ENCODE assay signal across 16 cellular contexts in the genomic region with DNA sequence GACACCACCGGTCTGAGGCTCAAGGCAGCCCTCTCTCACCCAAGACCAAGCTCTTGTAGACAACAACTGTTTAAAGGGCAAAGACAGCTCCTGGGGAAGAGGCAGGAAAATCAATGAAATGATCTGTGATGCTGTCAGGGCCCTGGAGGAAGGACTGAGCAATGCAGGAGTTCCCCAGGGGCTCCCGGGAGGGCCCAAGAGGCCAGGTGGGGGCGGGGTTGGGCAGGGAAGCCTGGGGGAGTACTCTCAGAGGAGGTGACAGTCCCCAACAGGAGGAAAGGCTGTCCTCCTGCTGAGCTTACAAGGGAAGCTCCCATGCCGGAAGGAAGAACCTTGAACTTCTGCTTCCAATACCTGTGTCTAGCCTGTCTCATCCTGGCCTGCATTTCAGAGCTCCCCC. TPM values are rescaled to one million over a fixed set of nuclear protein-coding genes. Genes with fewer than 3 reads are reported as not detected.
DNase-seq lines count a peak whose midpoint lies in the region; ATAC-seq, FAIRE-seq and TF ChIP-seq lines count a peak whose summit lies in the region.
"Had no signal": no experiment of that assay in that cellular context is flagged by ENCODE, and none has a peak within 500 bp of the region (broad histone marks: within the 10 kb centered on the region; RNA-seq: fewer than 3 reads in every experiment).

No MANE protein-coding gene starts in this region.

- H3K4me3 ChIP-seq in CD8-positive, alpha-beta memory T cell (ENCODE audit: low read length) = no peak overlapping the region
- no peak overlapping the region for H3K4me3 ChIP-seq in HepG2 (replicated peaks in 1 of 3; ENCODE audit: insufficient read depth in 1 of 3, low read depth in 2 of 3, low read length in 3 of 3)
- H3K4me3 ChIP-seq: GM23248, testis had no signal

- in situ Hi-C loops in HepG2 (cut with HindIII; ENCODE audit: extremely low pct_ligation_motif_present, low pct_unique_long_range_greater_than_20kb) = loop anchor here (5.0 kb wide), 1 partner anchor 69 kb away; no protein-coding TSS in a partner anchor

- TF ChIP-seq EP300 in HepG2 (IDR thresholded peaks at IDR 0.05; ENCODE audit: low read depth in 2 of 2, low read length in 2 of 2) (no peak), HepG2 (CRISPR knock-in tag; IDR thresholded peaks at IDR 0.05; ENCODE audit: borderline replicate concordance) (no peak)

- no peak for DNase-seq in CD8-positive, alpha-beta memory T cell
- peak; percentile 41 to 48 for DNase-seq in activated CD4-positive, alpha-beta T cell treated with anti-CD3 and anti-CD28 coated beads, Interleukin-2, amount 50 U/mL, for 48 hours
- DNase-seq in HepG2 (ENCODE audit: low spot score) (no peak), SKM-1 treated with dmso at 0.1 percent for 144 hours (lab: John Stamatoyannopoulos, UW; ENCODE audit: unreplicated experiment) (no peak), NCI-H187 treated with DMSO at 0.1 percent for 48 hours (lab: John Stamatoyannopoulos, UW) (no peak), NOMO-1 (lab: John Stamatoyannopoulos, UW; ENCODE audit: unreplicated experiment in 2 of 2) (no peak)
- DNase-seq: GM23248, islet precursor cell, NCI-H1105, retina, SHP77 treated with DMSO at 0.1 percent for 48 hours had no signal

- intact Hi-C loops in HepG2 (cut with micrococcal nuclease; ENCODE audit: unreplicated experiment) = loop anchor here (5.0 kb wide), 1 partner anchor 156 kb away; no protein-coding TSS in a partner anchor

- H3K27me3 ChIP-seq in CD8-positive, alpha-beta memory T cell (ENCODE audit: insufficient read depth, low read length, poor library complexity, severe bottlenecking) = no peaks in the 10 kb centered on the region
- 0 out of 5 replicates have a peak, but pooled peaks cover 1 to 9% of the 10 kb centered on the region in 2 experiments for H3K27me3 ChIP-seq in HepG2 (ENCODE audit: control insufficient read depth in 1 of 2, insufficient read depth in 2 of 2, low read length in 2 of 2)
- H3K27me3 ChIP-seq: testis had no signal

- H3K27me3 Mint-ChIP-seq in CD8-positive, alpha-beta memory T cell = peaks cover 0 to 4% of the 10 kb centered on the region in 2 donors
- H3K27me3 Mint-ChIP-seq: dendritic cell treated with granulocyte-macrophage colony-stimulating factor and Interleukin-4, amounts not matched to agents 40 ng/mL and 50 ng/mL, for 4 days had no signal

- peak overlapping the region; percentile 74 to 99 (median 96) for H3K27ac Mint-ChIP-seq in CD8-positive, alpha-beta memory T cell
- H3K27ac Mint-ChIP-seq: dendritic cell treated with granulocyte-macrophage colony-stimulating factor and Interleukin-4, amounts not matched to agents 40 ng/mL and 50 ng/mL, for 4 days had no signal

- peaks cover 0 to 2% (median 0%) of the 10 kb centered on the region in 3 donors for H3K36me3 Mint-ChIP-seq in CD8-positive, alpha-beta memory T cell

- peak; percentile 33 for TF ChIP-seq POLR2A in GM18526 (IDR thresholded peaks at IDR 0.05; ENCODE audit: extremely low read depth, insufficient read length)
- no peak for TF ChIP-seq POLR2A in HepG2 (IDR thresholded peaks at IDR 0.05; ENCODE audit: insufficient read depth in 1 of 2, low read depth in 2 of 2, low read length in 2 of 2)

- H3K4me1 Mint-ChIP-seq in CD8-positive, alpha-beta memory T cell = peaks cover 32 to 43% (median 41%) of the 10 kb centered on the region in 3 donors

- no peak for FAIRE-seq in HepG2 (lab: Jason Lieb, UNC)

- POLR2A ChIA-PET in CD8-positive, alpha-beta memory T cell (lab: Charles Lee) = interaction anchor here (1.2 to 2.3 kb wide), 3 partner anchors 38 to 510 kb away, joined by 4 to 26 read pairs (median 4); partner anchors contain the start of genes LYRM9 and TMEM97
- POLR2A ChIA-PET in HepG2 (lab: Yijun Ruan, JAX) = interaction anchor here (1.1 kb wide), 1 partner anchor 71 kb away, joined by 3 read pairs; no protein-coding TSS in a partner anchor

- WGBS in HepG2 (ENCODE audit: low lambda C conversion rate) = 11% methylated on average over 3 of the region's 4 CpGs

- no peaks in the 10 kb centered on the region for H3K9me3 Mint-ChIP-seq in CD8-positive, alpha-beta memory T cell

- no peaks in the 10 kb centered on the region for H3K36me3 ChIP-seq in CD8-positive, alpha-beta memory T cell (ENCODE audit: insufficient read depth, low read length)
- no peaks in the 10 kb centered on the region for H3K36me3 ChIP-seq in HepG2 (replicated peaks in 1 of 2; ENCODE audit: control insufficient read depth in 1 of 2, insufficient read depth in 2 of 2, low read length in 2 of 2)

- H2AFZ ChIP-seq in HepG2 (ENCODE audit: low read length) = no peak overlapping the region
- H2AFZ ChIP-seq: GM23248 had no signal

- H4K20me1 ChIP-seq in HepG2 (ENCODE audit: insufficient read depth, low read length) = no peaks in the 10 kb centered on the region

- no TSS peak for BruUV-seq in HepG2 (replicated peaks; lab: Mats Ljungman, UMichigan)

- peak overlapping the region; percentile 6 for H3K27ac ChIP-seq in CD8-positive, alpha-beta memory T cell (ENCODE audit: low read depth, low read length)
- no peak overlapping the region for H3K27ac ChIP-seq in HepG2 (ENCODE audit: extremely low read length, insufficient read depth, low read length)
- H3K27ac ChIP-seq: GM23248, testis had no signal

- H3K4me1 ChIP-seq in CD8-positive, alpha-beta memory T cell (ENCODE audit: insufficient read depth, low read length) = peaks cover 27% of the 10 kb centered on the region
- H3K4me1 ChIP-seq in HepG2 (ENCODE audit: insufficient read depth, low read length) = peaks cover 14% of the 10 kb centered on the region; the same call in 1 of the 2 replicates
- H3K4me1 ChIP-seq: testis had no signal

- H3K9me3 ChIP-seq in CD8-positive, alpha-beta memory T cell (ENCODE audit: low read length) = no peaks in the 10 kb centered on the region
- no peaks in the 10 kb centered on the region for H3K9me3 ChIP-seq in HepG2 (ENCODE audit: low read length)
- H3K9me3 ChIP-seq: testis had no signal

- CTCF ChIA-PET in CD8-positive, alpha-beta memory T cell (lab: Charles Lee) = interaction anchor here (1.2 to 11.0 kb wide), 4 partner anchors 15 to 443 kb away, joined by 4 to 195 read pairs (median 87); partner anchors contain the start of gene LYRM9
- CTCF ChIA-PET in HepG2 (lab: Yijun Ruan, JAX; ENCODE audit: low intra/inter-chr PET ratio, low total read pairs) = no interaction called here

- no peaks in the 10 kb centered on the region for H3K79me2 ChIP-seq in HepG2 (ENCODE audit: insufficient read depth, low read length)

- TF ChIP-seq CTCF in HepG2 (CRISPR knock-in tag; IDR thresholded peaks at IDR 0.05) = no peak

- no peak for TF ChIP-seq RAD21 in HepG2 (CRISPR knock-in tag; IDR thresholded peaks at IDR 0.05)

- no peak overlapping the region for H3K4me2 ChIP-seq in HepG2 (ENCODE audit: low read depth, low read length)

- peak overlapping the region in 4 of 7 donors; percentile 16 to 87 (median 81) for H3K4me3 Mint-ChIP-seq in CD8-positive, alpha-beta memory T cell
- H3K4me3 Mint-ChIP-seq: dendritic cell treated with granulocyte-macrophage colony-stimulating factor and Interleukin-4, amounts not matched to agents 40 ng/mL and 50 ng/mL, for 4 days had no signal

- H3K9ac ChIP-seq in HepG2 (ENCODE audit: insufficient read depth, low read depth, low read length) = no peak overlapping the region
- H3K9ac ChIP-seq: GM23248 had no signal

- ATAC-seq in HepG2 (peak; percentile 39), HG02885 (IDR thresholded peaks at IDR 0.05; ENCODE audit: poor library complexity, unreplicated experiment) (no peak)

TF ChIP-seq in HepG2, 621 proteins besides CTCF, POLR2A, EP300 and RAD21 (continues in another document):
- TF ChIP-seq SP1 (IDR thresholded peaks at IDR 0.05) (no peak), SP1 (CRISPR knock-in tag; IDR thresholded peaks at IDR 0.05) (no peak)

RNA-seq across cellular contexts. Expression of gene NOS2, which starts 8.3 kb away (rescaled TPM):
- under 1 TPM in 1 of 2 experiments, not detected in 1; 0.07 TPM for total RNA-seq in CD8-positive, alpha-beta memory T cell
- not detected for polyA plus RNA-seq in CD8-positive, alpha-beta memory T cell
- total RNA-seq in HepG2 (2016; rRNA removed; fragmentation: Illumina TruSeq; extraction: Trizol) = 0.02 TPM in 1 of 2 replicates, not detected in the other
- total RNA-seq in HepG2 (2016; cell fraction: cytosol; rRNA removed; fragmentation: Illumina TruSeq; extraction: Trizol; ENCODE audit: low read depth) = not detected in 2 replicates
- total RNA-seq in HepG2 (2016; cell fraction: insoluble cytoplasmic fraction; rRNA removed; fragmentation: Illumina TruSeq; extraction: Trizol) = not detected in 2 replicates
- not detected in 2 replicates for total RNA-seq in HepG2 (2016; cell fraction: membrane; rRNA removed; fragmentation: Illumina TruSeq; extraction: Trizol)
- total RNA-seq in HepG2 (2016; cell fraction: nucleus; rRNA removed; fragmentation: Illumina TruSeq; extraction: Trizol) = not detected in 2 replicates
- 0.03 TPM in 1 of 2 replicates, not detected in the other for polyA plus RNA-seq in HepG2 (2011; rRNA removed)
- not detected in 2 replicates for polyA plus RNA-seq in HepG2 (2011; cell fraction: cytosol; rRNA removed)
- polyA plus RNA-seq in HepG2 (2011; cell fraction: nucleus; rRNA removed) = not detected in 2 replicates
- polyA plus RNA-seq in HepG2 (2012) = not detected in 2 replicates
- not detected in 2 replicates for polyA plus RNA-seq in HepG2 (2016; cell fraction: cytosol; fragmentation: Illumina TruSeq; extraction: Trizol; ENCODE audit: low read depth)
- polyA plus RNA-seq in HepG2 (2016; cell fraction: insoluble cytoplasmic fraction; fragmentation: Illumina TruSeq; extraction: Trizol; ENCODE audit: low read depth) = not detected in 2 replicates
- polyA plus RNA-seq in HepG2 (2016; cell fraction: membrane; fragmentation: Illumina TruSeq; extraction: Trizol; ENCODE audit: low read depth) = not detected in 2 replicates
- not detected in 2 replicates for polyA plus RNA-seq in HepG2 (2016; cell fraction: nucleus; fragmentation: Illumina TruSeq; extraction: Trizol; ENCODE audit: insufficient read depth, low read depth)
- polyA minus RNA-seq in HepG2 (2011; rRNA and poly(A)+ RNA removed; ENCODE audit: low replicate concordance) = not detected in 2 replicates
- not detected in 2 replicates for polyA minus RNA-seq in HepG2 (2011; cell fraction: cytosol; rRNA and poly(A)+ RNA removed)
- not detected in 2 replicates for polyA minus RNA-seq in HepG2 (2011; cell fraction: nucleus; rRNA and poly(A)+ RNA removed)
- total RNA-seq: GM23248, HT-29 had no signal
- polyA plus RNA-seq: GM23248 had no signal

Comparison
In these comparisons a context has a peak if more than half of its experiments do, and no peak if none do; other contexts are left out.
1. DNase-seq: peak in activated CD4-positive, alpha-beta T cell treated with anti-CD3 and anti-CD28 coated beads, Interleukin-2, amount 50 U/mL, for 48 hours (2 of 2); none in CD8-positive, alpha-beta memory T cell (0 of 5), HepG2 (single experiment), SKM-1 treated with dmso at 0.1 percent for 144 hours (single experiment), NCI-H187 treated with DMSO at 0.1 percent for 48 hours (single experiment) and NOMO-1 (0 of 2).